In the genomic region with DNA sequence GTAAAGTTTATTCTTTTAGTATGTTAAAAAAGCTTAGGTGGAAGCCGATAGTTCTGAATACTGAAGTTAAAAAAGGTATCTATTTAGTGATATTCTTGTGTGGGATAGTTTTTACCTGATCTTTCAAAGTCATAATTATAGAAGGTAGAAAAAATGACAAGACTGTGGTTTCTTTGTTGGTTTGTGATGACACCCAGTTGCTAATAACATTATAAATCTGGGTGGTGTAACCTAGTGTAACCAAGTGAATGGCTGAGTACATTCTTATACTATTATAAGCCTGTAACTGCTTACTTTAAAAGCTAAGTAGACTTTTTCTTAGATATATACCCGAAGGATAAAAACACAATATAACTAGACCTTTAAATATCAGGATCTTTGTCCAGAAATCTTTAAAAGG, we compare ENCODE assay signal across 8 cellular contexts. TPM values are rescaled to one million over a fixed set of nuclear protein-coding genes. Genes with fewer than 3 reads are reported as not detected.
DNase-seq lines count a peak whose midpoint lies in the region; ATAC-seq and TF ChIP-seq lines count a peak whose summit lies in the region.

No MANE protein-coding gene starts in this region.

- peak overlapping the region; percentile 94 for H3K4me3 Mint-ChIP-seq in activated CD4-positive, alpha-beta T cell treated with anti-CD3 and anti-CD28 coated beads, Interleukin-2, amount 10 ng/mL, durations not matched to agents 7 days and 5 days
- peak overlapping the region; percentile 98 for H3K4me3 Mint-ChIP-seq in T-helper 17 cell
- H3K4me3 Mint-ChIP-seq in stimulated activated memory B cell treated with anti-CD40 and anti-IgM and Interleukin-4, amounts not matched to agents 10 μg/mL and 1 μg/mL and 100 μg/mL, for 72 hours: peak overlapping the region; percentile 95

- CTCF ChIA-PET in activated CD4-positive, alpha-beta T cell treated with anti-CD3 and anti-CD28 coated beads, Interleukin-2, amount 10 ng/mL, durations not matched to agents 7 days and 5 days (lab: Charles Lee): no interaction called here

- DNase-seq in activated CD4-positive, alpha-beta T cell treated with anti-CD3 and anti-CD28 coated beads, Interleukin-2, amount 10 ng/mL, durations not matched to agents 7 days and 5 days: no peak
- no peak for DNase-seq in activated CD4-positive, alpha-beta T cell treated with anti-CD3 and anti-CD28 coated beads for 4 hours
- DNase-seq in T-helper 17 cell (no peak), foreskin keratinocyte (peak; percentile 5 to 36), NCI-H187 treated with DMSO at 0.1 percent for 48 hours (lab: John Stamatoyannopoulos, UW) (no peak)

- no peaks in the 10 kb centered on the region for H3K27me3 Mint-ChIP-seq in activated CD4-positive, alpha-beta T cell treated with anti-CD3 and anti-CD28 coated beads, Interleukin-2, amount 10 ng/mL, durations not matched to agents 7 days and 5 days
- H3K27me3 Mint-ChIP-seq in T-helper 17 cell: no peaks in the 10 kb centered on the region
- H3K27me3 Mint-ChIP-seq in stimulated activated memory B cell treated with anti-CD40 and anti-IgM and Interleukin-4, amounts not matched to agents 10 μg/mL and 1 μg/mL and 100 μg/mL, for 72 hours: no peaks in the 10 kb centered on the region

- no peak for ATAC-seq in T-helper 17 cell
- no peak for ATAC-seq in foreskin keratinocyte
- ATAC-seq in stimulated activated memory B cell treated with anti-CD40 and anti-IgM and Interleukin-4, amounts not matched to agents 10 μg/mL and 1 μg/mL and 100 μg/mL, for 72 hours: no peak
- no peak for ATAC-seq in GM18861 (IDR thresholded peaks at IDR 0.05; ENCODE audit: unreplicated experiment)
- no peak for ATAC-seq in GM18907 (IDR thresholded peaks at IDR 0.05; ENCODE audit: unreplicated experiment)

- H3K9me3 ChIP-seq in T-helper 17 cell (ENCODE audit: control insufficient read depth, low read length, poor library complexity, severe bottlenecking): no peaks in the 10 kb centered on the region

- no peak for TF ChIP-seq CTCF in foreskin keratinocyte (conservative IDR thresholded peaks at IDR 0.05)

- POLR2A ChIA-PET in activated CD4-positive, alpha-beta T cell treated with anti-CD3 and anti-CD28 coated beads, Interleukin-2, amount 10 ng/mL, durations not matched to agents 7 days and 5 days (lab: Charles Lee): no interaction called here

- H3K4me1 ChIP-seq in foreskin keratinocyte: peaks cover 6% of the 10 kb centered on the region

- H3K4me1 Mint-ChIP-seq in activated CD4-positive, alpha-beta T cell treated with anti-CD3 and anti-CD28 coated beads, Interleukin-2, amount 10 ng/mL, durations not matched to agents 7 days and 5 days: peaks cover 59% of the 10 kb centered on the region
- peaks cover 50% of the 10 kb centered on the region for H3K4me1 Mint-ChIP-seq in T-helper 17 cell
- H3K4me1 Mint-ChIP-seq in stimulated activated memory B cell treated with anti-CD40 and anti-IgM and Interleukin-4, amounts not matched to agents 10 μg/mL and 1 μg/mL and 100 μg/mL, for 72 hours: peaks cover 53% of the 10 kb centered on the region

- peaks cover 49% of the 10 kb centered on the region for H3K36me3 Mint-ChIP-seq in activated CD4-positive, alpha-beta T cell treated with anti-CD3 and anti-CD28 coated beads, Interleukin-2, amount 10 ng/mL, durations not matched to agents 7 days and 5 days (ENCODE audit: low read depth)
- H3K36me3 Mint-ChIP-seq in T-helper 17 cell (ENCODE audit: low read depth): peaks cover 10% of the 10 kb centered on the region
- peaks cover 16% of the 10 kb centered on the region for H3K36me3 Mint-ChIP-seq in stimulated activated memory B cell treated with anti-CD40 and anti-IgM and Interleukin-4, amounts not matched to agents 10 μg/mL and 1 μg/mL and 100 μg/mL, for 72 hours

- peak overlapping the region; percentile 91 for H3K27ac Mint-ChIP-seq in activated CD4-positive, alpha-beta T cell treated with anti-CD3 and anti-CD28 coated beads, Interleukin-2, amount 10 ng/mL, durations not matched to agents 7 days and 5 days
- H3K27ac Mint-ChIP-seq in T-helper 17 cell: peak overlapping the region; percentile 97
- peak overlapping the region; percentile 79 for H3K27ac Mint-ChIP-seq in stimulated activated memory B cell treated with anti-CD40 and anti-IgM and Interleukin-4, amounts not matched to agents 10 μg/mL and 1 μg/mL and 100 μg/mL, for 72 hours

- no peaks in the 10 kb centered on the region for H3K27me3 ChIP-seq in foreskin keratinocyte

- H3K9me3 Mint-ChIP-seq in activated CD4-positive, alpha-beta T cell treated with anti-CD3 and anti-CD28 coated beads, Interleukin-2, amount 10 ng/mL, durations not matched to agents 7 days and 5 days: no peaks in the 10 kb centered on the region
- no peaks in the 10 kb centered on the region for H3K9me3 Mint-ChIP-seq in stimulated activated memory B cell treated with anti-CD40 and anti-IgM and Interleukin-4, amounts not matched to agents 10 μg/mL and 1 μg/mL and 100 μg/mL, for 72 hours

- H3K27ac ChIP-seq in foreskin keratinocyte: peak overlapping the region; percentile 69

RNA-seq across cellular contexts. Expression of a gene that starts 2.3 kb away (rescaled TPM):
- total RNA-seq in activated CD4-positive, alpha-beta T cell treated with anti-CD3 and anti-CD28 coated beads, Interleukin-2, amount 10 ng/mL, durations not matched to agents 7 days and 5 days: 10 to 100 TPM; 49.0 to 68.6 TPM
- total RNA-seq in T-helper 17 cell (100 to 1,000 TPM; 116 to 136 TPM), foreskin keratinocyte (33.5 and 36.0 TPM in 2 replicates)
- polyA plus RNA-seq in foreskin keratinocyte: 11.0 and 13.0 TPM in 2 replicates

Comparison
In these comparisons a context has a peak if more than half of its experiments do, and no peak if none do; other contexts are left out.
1. DNase-seq: peak in foreskin keratinocyte (2 of 2); none in activated CD4-positive, alpha-beta T cell treated with anti-CD3 and anti-CD28 coated beads, Interleukin-2, amount 10 ng/mL, durations not matched to agents 7 days and 5 days (single experiment), activated CD4-positive, alpha-beta T cell treated with anti-CD3 and anti-CD28 coated beads for 4 hours (0 of 2), T-helper 17 cell (0 of 3) and NCI-H187 treated with DMSO at 0.1 percent for 48 hours (single experiment).
2. Peak in every context shown above with its lines, with median percentiles within 50 percentile points of each other: H3K27ac Mint-ChIP-seq and H3K4me3 Mint-ChIP-seq.